Comparison of ENCODE assay signal across 1 cellular context in genomic region chr2:240630771-240631560, GRCh38.
TF ChIP-seq lines count a peak whose summit lies in the region.

No MANE protein-coding gene starts in this region.

TF ChIP-seq in HepG2, 621 proteins besides CTCF, POLR2A, EP300 and RAD21:
- TF ChIP-seq POLR2G (IDR thresholded peaks at IDR 0.05; ENCODE audit: low read depth, low read length) (0 out of 2 replicates have a peak, but pooled peaks have one; percentile 1), TRIM24 (CRISPR knock-in tag; IDR thresholded peaks at IDR 0.05) (no peak), ZNF274 (CRISPR knock-in tag; IDR thresholded peaks at IDR 0.05) (no peak)
